27 cellular contexts compared by ENCODE assay signal in genomic region chr6:157172088-157172768, GRCh38.
DNase-seq lines count a peak whose midpoint lies in the region; ATAC-seq and TF ChIP-seq lines count a peak whose summit lies in the region.
"Had no signal": no experiment of that assay in that cellular context is flagged by ENCODE, and none has a peak within 500 bp of the region (broad histone marks: within the 10 kb centered on the region; RNA-seq: fewer than 3 reads in every experiment).

No MANE protein-coding gene starts in this region.

- H3K36me3 Mint-ChIP-seq in brain, result peaks cover 20% of the 10 kb centered on the region
- H3K36me3 Mint-ChIP-seq: natural killer cell treated with Interleukin-12 subunit alpha and Interleukin-12 subunit beta and Interleukin-15 and Interleukin-18, amount 100 ng/mL, for 72 hours had no signal

- H4K20me1 ChIP-seq in KMS-11 (ENCODE audit: insufficient read depth) (no peaks in the 10 kb centered on the region), mammary epithelial cell (ENCODE audit: insufficient read depth, low read length) (no peaks in the 10 kb centered on the region)

- H3K36me3 ChIP-seq in KMS-11 (ENCODE audit: insufficient read depth) (no peaks in the 10 kb centered on the region), iPS-20b (ENCODE audit: insufficient read depth, low read depth, low read length) (peaks cover 19% of the 10 kb centered on the region), mammary epithelial cell (ENCODE audit: insufficient read depth, low read length) (peaks cover 2% of the 10 kb centered on the region)

- no TSS peak for BruUV-seq in mammary epithelial cell (replicated peaks; lab: Mats Ljungman, UMichigan)

- H3K9ac ChIP-seq in KMS-11 (no peak overlapping the region), iPS-20b (ENCODE audit: low read depth, low read length) (0 out of 2 replicates have a peak overlapping the region, but pooled peaks have one; percentile 30), mammary epithelial cell (ENCODE audit: insufficient read depth, low read length) (no peak overlapping the region)
- H3K9ac ChIP-seq: BLaER1 had no signal

- in situ Hi-C loops in mammary epithelial cell (cut with MboI; ENCODE audit: low sequenced_read_pairs in 2 of 2), result no loop called here

- intact Hi-C loops in mammary epithelial cell (cut with micrococcal nuclease), result no loop called here

- 95% methylated on average over 12 of the region's 12 CpGs for WGBS in mammary epithelial cell (ENCODE audit: low coverage, missing lambda C conversion rate)

- no peaks in the 10 kb centered on the region for H3K27me3 ChIP-seq in KMS-11 (ENCODE audit: insufficient read depth, low read depth)
- no peaks in the 10 kb centered on the region for H3K27me3 ChIP-seq in iPS-20b (ENCODE audit: insufficient read depth, low read length)
- H3K27me3 ChIP-seq in mammary epithelial cell (ENCODE audit: insufficient read depth, low read length), result no peaks in the 10 kb centered on the region
- H3K27me3 ChIP-seq: BLaER1, transverse colon had no signal

- dilution Hi-C loops in mammary epithelial cell (cut with HindIII; ENCODE audit: low sequenced_read_pairs), result no loop called here

- DNase-seq in COR-L47 (lab: John Stamatoyannopoulos, UW) (peak; percentile 5), NCI-H146 (lab: John Stamatoyannopoulos, UW) (no peak), mammary epithelial cell (no peak)
- DNase-seq: activated CD4-positive, CD25-positive, alpha-beta regulatory T cell treated with anti-CD3 and anti-CD28 coated beads, Interleukin-2, amount 50 U/mL, for 72 hours; activated naive CD8-positive, alpha-beta T cell treated with anti-CD3 and anti-CD28 coated beads, Interleukin-2, amount 10 ng/mL, durations not matched to agents 7 days and 5 days; activated T-cell treated with anti-CD3 and anti-CD28 coated beads for 4 hours; Caco-2; kidney glomerular epithelial cell; lower lobe of right lung; mucosa of descending colon; NCI-H1930; NCI-H2227 treated with DMSO at 0.1 percent for 48 hours; NCI-H774; RPMI8226; stimulated activated CD4-positive, alpha-beta T cell treated with anti-CD3 and anti-CD28 coated beads, Interleukin-2, amount 100 ng/mL, for 24 hours; transverse colon had no signal

- H3K4me1 Mint-ChIP-seq in brain, result peaks cover 94% of the 10 kb centered on the region
- H3K4me1 Mint-ChIP-seq: activated naive CD8-positive, alpha-beta T cell treated with anti-CD3 and anti-CD28 coated beads, Interleukin-2, amount 10 ng/mL, durations not matched to agents 7 days and 5 days had no signal

- no peak overlapping the region for H2AFZ ChIP-seq in KMS-11 (ENCODE audit: low read depth)
- no peak overlapping the region for H2AFZ ChIP-seq in mammary epithelial cell (ENCODE audit: low read depth, low read length)

- peaks cover 44% of the 10 kb centered on the region for H3K4me1 ChIP-seq in KMS-11 (ENCODE audit: low read depth, poor library complexity, severe bottlenecking)
- H3K4me1 ChIP-seq in iPS-20b (ENCODE audit: insufficient read depth, low read length), result peaks cover 13% of the 10 kb centered on the region
- H3K4me1 ChIP-seq in mammary epithelial cell (ENCODE audit: insufficient read depth, low read length), result no peaks in the 10 kb centered on the region
- H3K4me1 ChIP-seq: BLaER1, Caco-2, transverse colon had no signal

- H3K4me2 ChIP-seq in KMS-11, result peak overlapping the region; percentile 47
- no peak overlapping the region for H3K4me2 ChIP-seq in mammary epithelial cell (ENCODE audit: insufficient read depth, low read depth, low read length)
- H3K4me2 ChIP-seq: BLaER1, smooth muscle cell had no signal

- CTCF ChIA-PET in mammary epithelial cell (lab: Charles Lee; ENCODE audit: low non-redundant PET), result no interaction called here

- no peaks in the 10 kb centered on the region for H3K27me3 Mint-ChIP-seq in brain
- H3K27me3 Mint-ChIP-seq: activated naive CD8-positive, alpha-beta T cell treated with anti-CD3 and anti-CD28 coated beads, Interleukin-2, amount 10 ng/mL, durations not matched to agents 7 days and 5 days; natural killer cell treated with Interleukin-12 subunit alpha and Interleukin-12 subunit beta and Interleukin-15 and Interleukin-18, amount 100 ng/mL, for 72 hours had no signal

- H3K27ac ChIP-seq in KMS-11, result peak overlapping the region; percentile 58
- no peak overlapping the region for H3K27ac ChIP-seq in iPS-20b (ENCODE audit: low read length)
- no peak overlapping the region for H3K27ac ChIP-seq in mammary epithelial cell (ENCODE audit: insufficient read depth, low read depth, low read length)
- H3K27ac ChIP-seq: BLaER1, HL-60, lower lobe of right lung, transverse colon had no signal

- H3K4me3 Mint-ChIP-seq in brain, result peak overlapping the region in 3 of 5 experiments; percentile 29 to 74 (median 44)
- H3K4me3 Mint-ChIP-seq: activated naive CD8-positive, alpha-beta T cell treated with anti-CD3 and anti-CD28 coated beads, Interleukin-2, amount 10 ng/mL, durations not matched to agents 7 days and 5 days; natural killer cell treated with Interleukin-12 subunit alpha and Interleukin-12 subunit beta and Interleukin-15 and Interleukin-18, amount 100 ng/mL, for 72 hours; T-helper 1 cell treated with Interleukin-12 subunit alpha and Interleukin-12 subunit beta and Interleukin-4 antibody, amounts not matched to agents 30 μg/mL and 1 μg/mL, for 36 hours had no signal

- peak overlapping the region in 4 of 5 experiments; percentile 47 to 92 (median 77) for H3K27ac Mint-ChIP-seq in brain
- H3K27ac Mint-ChIP-seq: activated naive CD8-positive, alpha-beta T cell treated with anti-CD3 and anti-CD28 coated beads, Interleukin-2, amount 10 ng/mL, durations not matched to agents 7 days and 5 days; T-helper 1 cell treated with Interleukin-12 subunit alpha and Interleukin-12 subunit beta and Interleukin-4 antibody, amounts not matched to agents 30 μg/mL and 1 μg/mL, for 36 hours had no signal

- H3K9me3 Mint-ChIP-seq in brain, result no peaks in the 10 kb centered on the region
- H3K9me3 Mint-ChIP-seq: activated naive CD8-positive, alpha-beta T cell treated with anti-CD3 and anti-CD28 coated beads, Interleukin-2, amount 10 ng/mL, durations not matched to agents 7 days and 5 days; natural killer cell treated with Interleukin-12 subunit alpha and Interleukin-12 subunit beta and Interleukin-15 and Interleukin-18, amount 100 ng/mL, for 72 hours; T-helper 1 cell treated with Interleukin-12 subunit alpha and Interleukin-12 subunit beta and Interleukin-4 antibody, amounts not matched to agents 30 μg/mL and 1 μg/mL, for 36 hours had no signal

- no peaks in the 10 kb centered on the region for H3K79me2 ChIP-seq in KMS-11 (ENCODE audit: insufficient read depth, low read depth)
- H3K79me2 ChIP-seq in mammary epithelial cell (ENCODE audit: insufficient read depth, low read length), result no peaks in the 10 kb centered on the region

- no peak for ATAC-seq in HG03097 (IDR thresholded peaks at IDR 0.05; ENCODE audit: low FRiP score, unreplicated experiment)
- no peak for ATAC-seq in HG02852 (IDR thresholded peaks at IDR 0.05; ENCODE audit: unreplicated experiment)
- ATAC-seq: GM12878; lower lobe of right lung; mucosa of descending colon; natural killer cell treated with Interleukin-12 subunit alpha and Interleukin-12 subunit beta and Interleukin-15 and Interleukin-18, amount 100 ng/mL, for 72 hours had no signal

- TF ChIP-seq CTCF in KMS-11 (conservative IDR thresholded peaks at IDR 0.05; ENCODE audit: low read depth, low read length), result no peak
- no peak for TF ChIP-seq CTCF in brain (conservative IDR thresholded peaks at IDR 0.05)
- no peak for TF ChIP-seq CTCF in mammary epithelial cell (conservative IDR thresholded peaks at IDR 0.05 in 1 of 2, IDR thresholded peaks at IDR 0.05 in 1 of 2; ENCODE audit: extremely low read depth in 1 of 2, insufficient read depth in 1 of 2, low read depth in 1 of 2, low read length in 2 of 2)

- H3K4me3 ChIP-seq in KMS-11 (IDR thresholded peaks at IDR 0.05; ENCODE audit: insufficient read depth, low read depth, low read length) (no peak overlapping the region), iPS-20b (ENCODE audit: low read length) (no peak overlapping the region), mammary epithelial cell (replicated peaks in 1 of 3; ENCODE audit: insufficient read depth in 1 of 3, low read depth in 2 of 3, low read length in 3 of 3) (no peak overlapping the region)
- H3K4me3 ChIP-seq: BLaER1, GM12878, lower lobe of right lung, mucosa of descending colon, smooth muscle cell, transverse colon had no signal

- H3K9me3 ChIP-seq in iPS-20b (ENCODE audit: insufficient read depth, low read depth, low read length), result no peaks in the 10 kb centered on the region
- no peaks in the 10 kb centered on the region for H3K9me3 ChIP-seq in mammary epithelial cell (replicated peaks; ENCODE audit: insufficient read depth, low read length)
- H3K9me3 ChIP-seq: BLaER1, Caco-2, lower lobe of right lung, mucosa of descending colon, transverse colon had no signal
